1 cellular context compared by ENCODE assay signal in the genomic region with DNA sequence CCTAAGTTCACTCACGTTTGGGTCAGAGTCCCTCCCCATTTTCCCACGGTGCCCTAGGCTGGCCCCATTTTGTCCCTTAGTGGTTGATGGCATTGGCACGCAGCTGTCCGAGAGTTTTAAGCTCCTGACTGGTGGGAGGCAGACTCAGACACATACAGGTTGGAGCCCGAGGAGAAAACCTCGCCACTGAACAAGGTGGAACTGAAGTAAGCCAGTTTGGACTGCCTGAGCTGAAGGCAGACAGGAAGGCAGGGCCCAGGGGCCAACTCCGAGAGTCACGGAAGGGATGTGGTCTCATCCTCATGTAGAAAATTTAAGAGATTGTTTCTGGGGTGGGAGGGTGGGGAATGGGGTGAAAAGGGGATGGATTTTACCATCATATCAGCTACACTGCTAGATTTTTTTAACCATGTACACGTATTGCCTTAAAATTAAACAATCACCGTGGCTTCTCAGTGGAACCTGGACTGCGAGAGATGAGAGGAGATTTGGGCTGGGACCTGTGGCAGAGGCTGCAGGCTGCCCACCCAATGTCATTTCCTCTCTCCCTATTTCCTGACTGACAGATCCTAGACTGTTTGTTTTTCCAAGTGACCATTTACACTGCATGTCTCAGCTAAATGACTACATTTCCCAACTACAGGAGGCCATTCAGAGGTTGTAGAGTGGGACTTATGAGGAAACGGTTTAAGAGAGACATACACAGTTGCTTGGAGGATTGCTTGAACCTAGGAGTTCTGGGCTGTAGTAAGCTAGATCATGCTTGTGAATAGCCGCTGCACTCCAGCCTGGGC.
TF ChIP-seq lines count a peak whose summit lies in the region.

No MANE protein-coding gene starts in this region.

TF ChIP-seq in endothelial cell of umbilical vein, 7 proteins besides CTCF, POLR2A, EP300 and RAD21:
- TF ChIP-seq POLR2AphosphoS5 (IDR thresholded peaks at IDR 0.05; ENCODE audit: insufficient read depth, low read depth, low read length) (no peak), MYC (IDR thresholded peaks at IDR 0.05; ENCODE audit: low read depth, low read length) (no peak), GATA2 (IDR thresholded peaks at IDR 0.05; ENCODE audit: insufficient read depth, insufficient read length, low read depth, low read length) (no peak), FOS (IDR thresholded peaks at IDR 0.05; ENCODE audit: borderline replicate concordance, insufficient read depth, low read length) (no peak)
- TF ChIP-seq, protein P1, sequence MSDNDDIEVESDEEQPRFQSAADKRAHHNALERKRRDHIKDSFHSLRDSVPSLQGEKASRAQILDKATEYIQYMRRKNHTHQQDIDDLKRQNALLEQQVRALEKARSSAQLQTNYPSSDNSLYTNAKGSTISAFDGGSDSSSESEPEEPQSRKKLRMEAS (IDR thresholded peaks at IDR 0.05; ENCODE audit: insufficient read depth, insufficient read length) = no peak
